Comparison of ENCODE assay signal across 7 cellular contexts in the genomic region with DNA sequence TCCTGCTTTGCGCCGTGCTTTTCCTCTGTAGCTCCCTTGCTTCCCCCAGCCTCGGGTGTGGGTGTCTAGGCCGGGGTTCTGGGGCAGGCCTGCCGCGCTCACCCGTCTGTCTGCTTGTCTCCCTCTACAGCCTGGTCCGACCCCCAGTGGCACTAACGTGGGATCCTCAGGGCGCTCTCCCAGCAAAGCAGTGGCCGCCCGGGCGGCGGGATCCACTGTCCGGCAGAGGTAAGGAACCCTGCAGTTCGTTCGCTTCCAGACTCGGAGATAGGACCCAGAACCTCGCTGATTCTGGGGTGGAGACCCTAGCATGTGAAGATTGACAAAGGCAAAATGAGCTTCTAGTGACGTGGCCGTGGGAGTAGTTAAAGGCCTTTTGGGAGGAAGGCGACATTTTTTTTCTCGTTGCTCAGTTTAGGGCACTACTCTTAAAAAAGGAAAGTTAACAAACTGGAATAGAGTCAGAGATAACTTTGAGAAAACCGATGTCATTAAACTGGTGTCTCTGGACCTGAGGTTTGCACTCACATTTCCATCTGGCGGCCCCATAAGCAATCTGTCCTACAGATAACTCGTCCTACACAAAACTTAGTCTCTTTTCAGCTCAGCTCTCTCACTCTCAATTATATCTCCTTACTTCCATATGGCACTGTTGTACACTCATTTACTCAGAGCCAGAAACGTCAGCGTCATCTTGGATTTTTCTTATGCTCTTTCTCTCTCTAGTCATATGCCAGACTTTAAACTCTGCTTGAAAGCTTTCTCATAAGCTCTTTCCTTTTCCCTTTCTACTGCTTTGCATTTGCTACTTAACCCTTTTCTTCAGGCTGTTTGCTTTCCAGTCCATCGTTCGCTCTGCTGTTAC. TPM values are rescaled to one million over a fixed set of nuclear protein-coding genes. Genes with fewer than 3 reads are reported as not detected.
DNase-seq lines count a peak whose midpoint lies in the region; ATAC-seq and TF ChIP-seq lines count a peak whose summit lies in the region.

No MANE protein-coding gene starts in this region.

- peak overlapping the region; percentile 90 for H3K9ac ChIP-seq in SU-DHL-6 (ENCODE audit: low read length)

- H3K4me1 ChIP-seq in foreskin keratinocyte (peaks cover 4% of the 10 kb centered on the region), psoas muscle (peaks cover 61% of the 10 kb centered on the region)

- no peak for TF ChIP-seq CTCF in SU-DHL-6 (IDR thresholded peaks at IDR 0.05; ENCODE audit: insufficient read depth, low read length, poor library complexity, severe bottlenecking)
- TF ChIP-seq CTCF in foreskin keratinocyte (conservative IDR thresholded peaks at IDR 0.05): no peak
- TF ChIP-seq CTCF in psoas muscle (IDR thresholded peaks at IDR 0.05): no peak

- peaks cover 13% of the 10 kb centered on the region; the same call in 1 of the 2 replicates for H3F3A ChIP-seq in SU-DHL-6 (ENCODE audit: insufficient read depth)

- DNase-seq in foreskin keratinocyte (no peak), psoas muscle (no peak), GM19240 (ENCODE audit: insufficient read length, low spot score) (no peak)

- H3K36me3 ChIP-seq in SU-DHL-6 (ENCODE audit: low read length) (peaks cover 42% of the 10 kb centered on the region), psoas muscle (ENCODE audit: insufficient read depth in 1 of 2, low read depth in 1 of 2) (peaks cover 0 to 35% of the 10 kb centered on the region in 2 donors)

- H2AFZ ChIP-seq in SU-DHL-6 (ENCODE audit: low read depth, low read length, severe bottlenecking): peak overlapping the region; percentile 32

- H3K9me3 ChIP-seq in SU-DHL-6 (ENCODE audit: insufficient read depth, low read length) (no peaks in the 10 kb centered on the region), psoas muscle (no peaks in the 10 kb centered on the region)

- 6 to 7% (median 7%) methylated on average over 30 of the region's 30 CpGs for WGBS in psoas muscle, 3 donors

- ATAC-seq in GM18867 (IDR thresholded peaks at IDR 0.05; ENCODE audit: unreplicated experiment) (peak; percentile 18), HG02642 (IDR thresholded peaks at IDR 0.05; ENCODE audit: poor library complexity, unreplicated experiment) (peak; percentile 29), foreskin keratinocyte (no peak), psoas muscle (peak in 3 of 4 donors; percentile 34 to 59 (median 42)), GM21723 (IDR thresholded peaks at IDR 0.05; ENCODE audit: unreplicated experiment) (no peak)

- H3K79me2 ChIP-seq in SU-DHL-6 (ENCODE audit: insufficient read depth, low read length): peaks cover 91% of the 10 kb centered on the region

- peaks cover 15% of the 10 kb centered on the region for H4K20me1 ChIP-seq in SU-DHL-6 (ENCODE audit: low read depth, low read length)

- peak overlapping the region; percentile 90 for H3K4me2 ChIP-seq in SU-DHL-6 (ENCODE audit: low read depth, low read length, poor library complexity, severe bottlenecking)

- no peaks in the 10 kb centered on the region for H3K9me2 ChIP-seq in SU-DHL-6 (replicated peaks; ENCODE audit: insufficient read depth, low read length)

- peak overlapping the region; percentile 96 for H3K4me3 ChIP-seq in SU-DHL-6 (ENCODE audit: insufficient read depth, low read length, poor library complexity, severe bottlenecking)
- H3K4me3 ChIP-seq in psoas muscle: peak overlapping the region; percentile 80

- intact Hi-C loops in psoas muscle (cut with DNase I): loop anchor here (5.0 kb wide), 1 partner anchor 35 kb away; no protein-coding TSS in a partner anchor

- H3K27ac ChIP-seq in SU-DHL-6 (ENCODE audit: low read depth, low read length) (peak overlapping the region; percentile 85), foreskin keratinocyte (peak overlapping the region; percentile 100), psoas muscle (peak overlapping the region; percentile 99)

- H3K27me3 ChIP-seq in SU-DHL-6 (ENCODE audit: low read length) (no peaks in the 10 kb centered on the region), foreskin keratinocyte (no peaks in the 10 kb centered on the region), psoas muscle (ENCODE audit: insufficient read depth in 3 of 3, low read length in 2 of 3) (no peaks in the 10 kb centered on the region)

RNA-seq across cellular contexts. Expression of gene SEC61B, which starts 0.6 kb away (rescaled TPM):
- total RNA-seq in foreskin keratinocyte (220 and 254 TPM in 2 replicates), psoas muscle (10 to 100 TPM; 17.5 to 49.6 (median 36.8) TPM)
- polyA plus RNA-seq in foreskin keratinocyte (340 and 400 TPM in 2 replicates), psoas muscle (100 to 1,000 TPM in 1 of 3 donors, 10 to 100 TPM in 2; 67.9 to 145 (median 69.5) TPM)

RNA-seq across cellular contexts. Expression of gene ALG2, which starts 0.9 kb away (rescaled TPM):
- total RNA-seq in foreskin keratinocyte (30.0 and 32.1 TPM in 2 replicates), psoas muscle (10 to 100 TPM in 3 of 4 donors, 1 to 10 TPM in 1; 8.3 to 18.8 (median 12.7) TPM)
- polyA plus RNA-seq in foreskin keratinocyte (21.8 and 23.9 TPM in 2 replicates), psoas muscle (10 to 100 TPM in 2 of 3 donors, 1 to 10 TPM in 1; 6.6 to 15.7 (median 11.5) TPM)

Comparison
In these comparisons a context has a peak if more than half of its experiments do, and no peak if none do; other contexts are left out.
1. ATAC-seq: peak in GM18867 (single experiment), HG02642 (single experiment) and psoas muscle (3 of 4); none in foreskin keratinocyte (single experiment) and GM21723 (single experiment).
2. Peak in every context shown above with its lines, with median percentiles within 50 percentile points of each other: H3K27ac ChIP-seq.